1 cellular context compared by ENCODE assay signal in the genomic region with DNA sequence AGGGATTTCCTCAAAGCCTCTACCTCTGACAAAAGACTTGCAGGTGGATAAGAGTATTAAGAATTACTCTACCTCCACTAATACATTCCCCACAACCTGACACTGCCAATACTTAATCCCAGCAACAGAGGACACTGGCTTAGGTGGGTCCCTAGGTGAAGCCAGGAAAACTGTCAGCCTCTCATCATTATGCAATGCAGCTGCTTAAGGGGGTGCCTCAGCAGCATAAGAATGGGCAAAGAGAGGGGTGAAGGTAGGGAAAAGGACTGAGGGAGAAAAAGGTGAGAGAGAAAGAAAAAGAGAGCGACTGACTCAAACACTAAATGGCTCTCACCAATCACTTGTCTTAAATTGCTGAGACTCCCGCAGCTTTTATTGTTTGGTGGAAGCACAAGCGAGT.
TF ChIP-seq lines count a peak whose summit lies in the region.

No MANE protein-coding gene starts in this region.

TF ChIP-seq in HEK293, 187 proteins besides CTCF, POLR2A, EP300 and RAD21 (continued from another document):
- TF ChIP-seq, protein P1, sequence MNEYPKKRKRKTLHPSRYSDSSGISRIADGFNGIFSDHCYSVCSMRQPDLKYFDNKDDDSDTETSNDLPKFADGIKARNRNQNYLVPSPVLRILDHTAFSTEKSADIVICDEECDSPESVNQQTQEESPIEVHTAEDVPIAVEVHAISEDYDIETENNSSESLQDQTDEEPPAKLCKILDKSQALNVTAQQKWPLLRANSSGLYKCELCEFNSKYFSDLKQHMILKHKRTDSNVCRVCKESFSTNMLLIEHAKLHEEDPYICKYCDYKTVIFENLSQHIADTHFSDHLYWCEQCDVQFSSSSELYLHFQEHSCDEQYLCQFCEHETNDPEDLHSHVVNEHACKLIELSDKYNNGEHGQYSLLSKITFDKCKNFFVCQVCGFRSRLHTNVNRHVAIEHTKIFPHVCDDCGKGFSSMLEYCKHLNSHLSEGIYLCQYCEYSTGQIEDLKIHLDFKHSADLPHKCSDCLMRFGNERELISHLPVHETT (tag by site-specific recombination; IDR thresholded peaks at IDR 0.05): no peak
- TF ChIP-seq ZNF792 (tag by site-specific recombination; IDR thresholded peaks at IDR 0.05): no peak
- TF ChIP-seq, protein P2, sequence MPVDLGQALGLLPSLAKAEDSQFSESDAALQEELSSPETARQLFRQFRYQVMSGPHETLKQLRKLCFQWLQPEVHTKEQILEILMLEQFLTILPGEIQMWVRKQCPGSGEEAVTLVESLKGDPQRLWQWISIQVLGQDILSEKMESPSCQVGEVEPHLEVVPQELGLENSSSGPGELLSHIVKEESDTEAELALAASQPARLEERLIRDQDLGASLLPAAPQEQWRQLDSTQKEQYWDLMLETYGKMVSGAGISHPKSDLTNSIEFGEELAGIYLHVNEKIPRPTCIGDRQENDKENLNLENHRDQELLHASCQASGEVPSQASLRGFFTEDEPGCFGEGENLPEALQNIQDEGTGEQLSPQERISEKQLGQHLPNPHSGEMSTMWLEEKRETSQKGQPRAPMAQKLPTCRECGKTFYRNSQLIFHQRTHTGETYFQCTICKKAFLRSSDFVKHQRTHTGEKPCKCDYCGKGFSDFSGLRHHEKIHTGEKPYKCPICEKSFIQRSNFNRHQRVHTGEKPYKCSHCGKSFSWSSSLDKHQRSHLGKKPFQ (tag by site-specific recombination; IDR thresholded peaks at IDR 0.05): no peak
